ENCODE assay signal across 2 cellular contexts in genomic region chr11:57574061-57574460, GRCh38.
TF ChIP-seq lines count a peak whose summit lies in the region.

No MANE protein-coding gene starts in this region.

TF ChIP-seq in GM23338, 12 proteins besides CTCF, POLR2A, EP300 and RAD21:
- TF ChIP-seq REST (IDR thresholded peaks at IDR 0.05; ENCODE audit: unreplicated experiment): no peak
- no peak for TF ChIP-seq ZNF331 (CRISPR knock-in tag; IDR thresholded peaks at IDR 0.05; ENCODE audit: low read depth)
- TF ChIP-seq EZH2phosphoT487 (IDR thresholded peaks at IDR 0.05; ENCODE audit: unreplicated experiment): no peak
- no peak for TF ChIP-seq POLR2AphosphoS5 (IDR thresholded peaks at IDR 0.05; ENCODE audit: low read depth)
- TF ChIP-seq NANOG (IDR thresholded peaks at IDR 0.05; ENCODE audit: borderline replicate concordance): no peak
- TF ChIP-seq EZH2 (IDR thresholded peaks at IDR 0.05; ENCODE audit: low read depth, unreplicated experiment): no peak
- TF ChIP-seq STAT1 (IDR thresholded peaks at IDR 0.05; ENCODE audit: unreplicated experiment): no peak
- no peak for TF ChIP-seq ETS1 (IDR thresholded peaks at IDR 0.05)
- no peak for TF ChIP-seq CREB1 (CRISPR knock-in tag; IDR thresholded peaks at IDR 0.05; ENCODE audit: low read depth)
- TF ChIP-seq ZNF462 (CRISPR knock-in tag; IDR thresholded peaks at IDR 0.05): no peak
- no peak for TF ChIP-seq JUNB (IDR thresholded peaks at IDR 0.05; ENCODE audit: unreplicated experiment)
- no peak for TF ChIP-seq ZNF114 (CRISPR knock-in tag; IDR thresholded peaks at IDR 0.05)

TF ChIP-seq in H1, 55 proteins besides CTCF, POLR2A, EP300 and RAD21:
- TF ChIP-seq SP1 (IDR thresholded peaks at IDR 0.05; ENCODE audit: low read depth, low read length) (no peak), SIN3A (conservative IDR thresholded peaks at IDR 0.05 in 1 of 2, IDR thresholded peaks at IDR 0.05 in 1 of 2; ENCODE audit: low read depth in 1 of 2, low read length in 2 of 2) (no peak), EGR1 (IDR thresholded peaks at IDR 0.05; ENCODE audit: borderline replicate concordance, low read depth, low read length) (no peak), HDAC2 (IDR thresholded peaks at IDR 0.05; ENCODE audit: borderline replicate concordance in 1 of 2, low read depth in 2 of 2, low read length in 2 of 2) (no peak), CBX8 (IDR thresholded peaks at IDR 0.05; ENCODE audit: borderline replicate concordance, low read depth, low read length) (no peak), ZNF274 (IDR thresholded peaks at IDR 0.05; ENCODE audit: borderline replicate concordance, extremely low read depth, low read length) (no peak), USF2 (IDR thresholded peaks at IDR 0.05; ENCODE audit: low read length) (no peak), SP2 (IDR thresholded peaks at IDR 0.05; ENCODE audit: low read length) (no peak), RNF2 (IDR thresholded peaks at IDR 0.05; ENCODE audit: borderline replicate concordance, low read depth, low read length, missing control alignments, poor library complexity, severe bottlenecking) (no peak), TBP (IDR thresholded peaks at IDR 0.05; ENCODE audit: low read depth, low read length) (no peak), KDM5A (IDR thresholded peaks at IDR 0.05; ENCODE audit: low read length) (no peak)
